ENCODE assay signal across 29 cellular contexts in the genomic region with DNA sequence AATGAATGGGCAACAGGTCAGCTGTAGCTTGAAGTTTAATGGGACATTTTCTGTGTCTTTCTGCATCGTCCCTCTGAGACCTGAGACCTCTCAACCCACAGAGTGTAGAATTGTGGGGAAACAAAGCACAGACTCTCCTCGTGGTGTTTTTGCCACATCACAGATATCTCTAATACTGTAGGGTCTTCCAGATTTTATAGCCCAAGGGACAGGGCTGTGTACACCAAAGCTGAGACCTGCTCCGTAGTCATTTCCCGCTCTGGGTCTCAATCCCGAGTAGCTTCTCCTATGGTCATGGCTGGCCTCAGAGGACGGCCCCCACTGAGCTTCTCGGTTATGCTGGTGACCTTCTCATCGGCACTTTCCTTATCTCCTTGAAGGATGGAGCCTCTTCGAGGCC. TPM values are rescaled to one million over a fixed set of nuclear protein-coding genes. Genes with fewer than 3 reads are reported as not detected.
"Had no signal": no experiment of that assay in that cellular context is flagged by ENCODE, and none has a peak within 500 bp of the region (broad histone marks: within the 10 kb centered on the region; RNA-seq: fewer than 3 reads in every experiment).

No MANE protein-coding gene starts in this region.

- H3K27me3 ChIP-seq: adrenal gland, esophagus squamous epithelium, heart right ventricle, ovary, right lobe of liver, uterus had no signal

- H3K4me3 Mint-ChIP-seq: activated naive CD4-positive, alpha-beta T cell treated with anti-CD3 and anti-CD28 coated beads for 36 hours; activated naive CD8-positive, alpha-beta T cell treated with anti-CD3 and anti-CD28 coated beads for 36 hours; activated T-helper 1 cell treated with anti-CD3 and anti-CD28 coated beads, Interleukin-12 subunit alpha, Interleukin-12 subunit beta, Interleukin-2, Interleukin-4 antibody, amounts not matched to agents 30 ng/mL and 10 ng/mL and 1 ng/mL, durations not matched to agents 14 hours and 24 hours and 36 hours; brain; dendritic cell treated with granulocyte-macrophage colony-stimulating factor and Interleukin-4, amounts not matched to agents 40 ng/mL and 50 ng/mL, for 4 days; endodermal cell; nephron; T-helper 2 cell treated with Interferon-gamma antibody and Interleukin-4, amounts not matched to agents 5 μg/mL and 100 μg/mL, for 36 hours had no signal

- H3K27me3 Mint-ChIP-seq: activated naive CD8-positive, alpha-beta T cell treated with anti-CD3 and anti-CD28 coated beads for 36 hours; brain; progenitor cell of endocrine pancreas had no signal

- H3K27ac ChIP-seq: esophagus squamous epithelium, left ventricle myocardium inferior, ovary, right lobe of liver, thoracic aorta, uterus had no signal

- H3K4me1 ChIP-seq: adrenal gland, heart right ventricle, left ventricle myocardium inferior, right lobe of liver, uterus had no signal

- H3K9me3 Mint-ChIP-seq: activated naive CD8-positive, alpha-beta T cell treated with anti-CD3 and anti-CD28 coated beads for 36 hours; T-helper 2 cell treated with Interferon-gamma antibody and Interleukin-4, amounts not matched to agents 5 μg/mL and 100 μg/mL, for 36 hours had no signal

- H3K36me3 ChIP-seq: adrenal gland, esophagus squamous epithelium, heart right ventricle, left ventricle myocardium inferior, ovary, right lobe of liver, thoracic aorta, uterus had no signal

- H3K27ac Mint-ChIP-seq: activated naive CD4-positive, alpha-beta T cell treated with anti-CD3 and anti-CD28 coated beads for 36 hours; activated naive CD8-positive, alpha-beta T cell treated with anti-CD3 and anti-CD28 coated beads for 36 hours; activated T-helper 1 cell treated with anti-CD3 and anti-CD28 coated beads, Interleukin-12 subunit alpha, Interleukin-12 subunit beta, Interleukin-2, Interleukin-4 antibody, amounts not matched to agents 30 ng/mL and 10 ng/mL and 1 ng/mL, durations not matched to agents 14 hours and 24 hours and 36 hours; dendritic cell treated with granulocyte-macrophage colony-stimulating factor and Interleukin-4, amounts not matched to agents 40 ng/mL and 50 ng/mL, for 4 days; endodermal cell; nephron; progenitor cell of endocrine pancreas; T-helper 2 cell treated with Interferon-gamma antibody and Interleukin-4, amounts not matched to agents 5 μg/mL and 100 μg/mL, for 36 hours had no signal

- H3K4me1 Mint-ChIP-seq: activated naive CD8-positive, alpha-beta T cell treated with anti-CD3 and anti-CD28 coated beads for 36 hours; brain; endodermal cell; nephron had no signal

- H3K4me3 ChIP-seq: adrenal gland, esophagus squamous epithelium, heart right ventricle, left ventricle myocardium inferior, lung, ovary, right lobe of liver, thoracic aorta, uterus had no signal

- ATAC-seq: heart right ventricle; stimulated activated naive CD8-positive, alpha-beta T cell treated with anti-CD3 and anti-CD28 coated beads, Interleukin-15, Interleukin-2, amounts not matched to agents 100 U/mL and 50 U/mL, for 24 hours had no signal

- H3K9me3 ChIP-seq: adrenal gland, esophagus squamous epithelium, ovary, right lobe of liver, uterus had no signal

- DNase-seq: activated CD4-positive, alpha-beta T cell treated with anti-CD3 and anti-CD28 coated beads for 4 hours; activated CD4-positive, alpha-beta T cell treated with anti-CD3 and anti-CD28 coated beads, Interleukin-2, amount 50 U/mL, for 48 hours; activated CD8-positive, alpha-beta memory T cell treated with anti-CD3 and anti-CD28 coated beads, Interleukin-2, amount 50 U/mL, for 4 hours; activated effector memory CD4-positive, alpha-beta T cell treated with anti-CD3 and anti-CD28 coated beads, Interleukin-2, amount 50 U/mL, for 16 hours; activated naive CD4-positive, alpha-beta T cell treated with anti-CD3 and anti-CD28 coated beads for 36 hours; activated naive CD8-positive, alpha-beta T cell treated with anti-CD3 and anti-CD28 coated beads for 36 hours; activated T-cell treated with anti-CD3 and anti-CD28 coated beads, Interleukin-2, amount 50 U/mL, for 1 hour; aorta; central memory CD4-positive, alpha-beta T cell; endodermal cell; esophagus squamous epithelium; heart right ventricle; left ventricle myocardium inferior; ovary; right lobe of liver; stimulated activated CD4-positive, alpha-beta T cell treated with anti-CD3 and anti-CD28 coated beads, Interleukin-12 subunit alpha, Interleukin-12 subunit beta, amount 100 ng/mL, for 4 hours; stimulated activated CD4-positive, alpha-beta T cell treated with anti-CD3 and anti-CD28 coated beads, Interleukin-4, amount 100 ng/mL, for 1 hour; stimulated activated naive CD8-positive, alpha-beta T cell treated with anti-CD3 and anti-CD28 coated beads, Interleukin-15, Interleukin-2, amounts not matched to agents 100 U/mL and 50 U/mL, for 24 hours; uterus had no signal

- H3K36me3 Mint-ChIP-seq: activated naive CD8-positive, alpha-beta T cell treated with anti-CD3 and anti-CD28 coated beads for 36 hours; brain had no signal

RNA-seq across cellular contexts. Expression of a gene that starts 51.5 kb away (rescaled TPM):
- total RNA-seq: activated T-helper 1 cell treated with anti-CD3 and anti-CD28 coated beads, Interleukin-12 subunit alpha, Interleukin-12 subunit beta, Interleukin-2, Interleukin-4 antibody, amounts not matched to agents 30 ng/mL and 10 ng/mL and 1 ng/mL, durations not matched to agents 14 hours and 24 hours and 36 hours; glomerular endothelial cell had no signal
